ENCODE assay signal across 8 cellular contexts in the genomic region with DNA sequence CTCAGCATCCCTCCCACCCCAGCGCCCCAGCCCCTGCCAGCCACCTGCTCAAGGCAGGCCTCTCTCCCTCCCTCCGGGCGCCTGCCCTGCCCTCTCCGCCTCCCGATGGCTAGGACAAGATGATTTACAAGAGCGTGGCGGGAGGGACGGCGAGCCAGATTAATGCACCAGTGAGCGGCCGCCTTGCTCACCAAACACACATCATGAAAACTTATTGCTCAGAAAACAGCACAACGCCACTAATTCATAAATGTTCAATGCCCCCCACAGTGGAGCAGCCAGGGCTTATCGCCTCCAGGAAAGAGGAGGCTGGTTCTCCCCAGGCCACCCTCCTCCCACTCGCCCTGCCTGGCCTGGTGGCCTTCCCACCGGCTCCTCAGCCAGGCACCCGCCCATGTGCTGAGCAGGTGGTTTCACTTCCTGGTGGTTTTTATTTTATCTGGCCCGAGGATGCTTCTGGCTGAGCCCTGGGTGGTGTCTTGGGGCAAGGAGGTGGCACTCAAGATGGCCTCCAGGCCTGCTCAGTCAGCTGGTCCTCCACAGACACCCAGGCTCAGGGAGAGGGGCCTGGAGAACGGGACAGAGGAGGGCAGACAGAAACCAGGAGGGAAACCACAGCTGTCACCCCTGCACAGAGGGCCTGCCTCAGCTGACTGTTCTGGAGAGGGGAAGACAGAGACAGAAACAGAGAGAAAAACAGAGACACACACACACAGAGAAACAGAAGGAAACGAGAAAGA.
DNase-seq lines count a peak whose midpoint lies in the region; ATAC-seq and TF ChIP-seq lines count a peak whose summit lies in the region.

No MANE protein-coding gene starts in this region.

- DNase-seq in T-helper 2 cell treated with Interferon-gamma antibody and Interleukin-4, amounts not matched to agents 5 μg/mL and 100 μg/mL, for 36 hours (ENCODE audit: low spot score) = no peak
- DNase-seq in T-helper 2 cell (no peak), NCI-H345 (lab: John Stamatoyannopoulos, UW) (no peak), superior temporal gyrus (ENCODE audit: extremely low spot score) (no peak)

- no peaks in the 10 kb centered on the region for H3K9me3 ChIP-seq in neutrophil

- peak overlapping the region; percentile 94 for H3K27ac ChIP-seq in neutrophil

- H3K27me3 Mint-ChIP-seq in T-helper 2 cell treated with Interferon-gamma antibody and Interleukin-4, amounts not matched to agents 5 μg/mL and 100 μg/mL, for 36 hours (ENCODE audit: low read depth) = peaks cover 58% of the 10 kb centered on the region

- H3K36me3 Mint-ChIP-seq in T-helper 2 cell treated with Interferon-gamma antibody and Interleukin-4, amounts not matched to agents 5 μg/mL and 100 μg/mL, for 36 hours (ENCODE audit: low read depth) = no peaks in the 10 kb centered on the region

- no peak for TF ChIP-seq CTCF in neutrophil (IDR thresholded peaks at IDR 0.05)

- peak; percentile 46 for ATAC-seq in HG02759 (IDR thresholded peaks at IDR 0.05; ENCODE audit: unreplicated experiment)
- no peak for ATAC-seq in SK-N-SH treated with all-trans-retinoic acid at 6 μM for 48 hours
- no peak for ATAC-seq in GM18520 (IDR thresholded peaks at IDR 0.05; ENCODE audit: unreplicated experiment)

- H3K9me3 Mint-ChIP-seq in T-helper 2 cell treated with Interferon-gamma antibody and Interleukin-4, amounts not matched to agents 5 μg/mL and 100 μg/mL, for 36 hours = no peaks in the 10 kb centered on the region

- peak overlapping the region; percentile 72 for H3K27ac Mint-ChIP-seq in T-helper 2 cell treated with Interferon-gamma antibody and Interleukin-4, amounts not matched to agents 5 μg/mL and 100 μg/mL, for 36 hours

- H3K4me1 ChIP-seq in neutrophil (ENCODE audit: control insufficient read depth in 1 of 2, insufficient read depth in 1 of 2, low read depth in 1 of 2, low read length in 1 of 2) = peaks cover 71 to 83% of the 10 kb centered on the region in 2 experiments

- H3K4me3 Mint-ChIP-seq in T-helper 2 cell treated with Interferon-gamma antibody and Interleukin-4, amounts not matched to agents 5 μg/mL and 100 μg/mL, for 36 hours = peak overlapping the region; percentile 61

- H3K4me1 Mint-ChIP-seq in T-helper 2 cell treated with Interferon-gamma antibody and Interleukin-4, amounts not matched to agents 5 μg/mL and 100 μg/mL, for 36 hours (ENCODE audit: low read depth) = peaks cover 49% of the 10 kb centered on the region

- H3K27me3 ChIP-seq in neutrophil = peaks cover 10% of the 10 kb centered on the region

- no peaks in the 10 kb centered on the region for H3K36me3 ChIP-seq in neutrophil

- H3K4me3 ChIP-seq in neutrophil (ENCODE audit: low read depth in 1 of 2, low read length in 1 of 2) = peak overlapping the region in 1 of 2 experiments; percentile 13

TF ChIP-seq in SK-N-SH treated with all-trans-retinoic acid at 6 μM for 48 hours, 23 proteins besides CTCF, POLR2A, EP300 and RAD21:
- TF ChIP-seq TCF4 (CRISPR knock-in tag; IDR thresholded peaks at IDR 0.05; ENCODE audit: borderline replicate concordance) = 0 out of 2 replicates have a peak, but pooled peaks have one; percentile 17
- no peak for TF ChIP-seq ESRRG (CRISPR knock-in tag; IDR thresholded peaks at IDR 0.05)
